17 cellular contexts compared by ENCODE assay signal in the genomic region with DNA sequence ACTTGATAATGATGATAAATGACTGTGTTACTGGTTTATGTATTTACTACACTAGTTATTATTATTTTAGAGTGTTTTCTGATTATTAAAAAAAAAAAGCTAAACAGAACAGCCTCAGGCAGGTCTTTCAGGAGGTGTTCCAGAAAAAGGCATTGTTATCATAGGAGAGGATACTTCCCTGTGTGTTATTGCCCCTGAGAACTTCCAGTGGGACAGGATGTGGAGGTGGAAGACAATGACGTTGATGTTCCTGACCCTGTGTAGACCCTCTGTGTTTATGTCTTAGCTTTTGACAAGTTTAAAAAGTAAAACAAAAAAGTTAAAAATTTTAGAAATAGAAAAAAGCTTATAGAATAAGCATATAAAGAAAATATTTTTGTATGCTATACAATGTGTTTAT. TPM values are rescaled to one million over a fixed set of nuclear protein-coding genes. Genes with fewer than 3 reads are reported as not detected.
A peak's percentile ranks its signal among the peaks of the same experiment; 100 is the strongest.
DNase-seq lines count a peak whose midpoint lies in the region; ATAC-seq and TF ChIP-seq lines count a peak whose summit lies in the region.
"Had no signal": no experiment of that assay in that cellular context is flagged by ENCODE, and none has a peak within 500 bp of the region (broad histone marks: within the 10 kb centered on the region; RNA-seq: fewer than 3 reads in every experiment).

No MANE protein-coding gene starts in this region.

- TF ChIP-seq CTCF in fibroblast of pulmonary artery (IDR thresholded peaks at IDR 0.05; ENCODE audit: low read length, missing control alignments) (no peak), stomach (IDR thresholded peaks at IDR 0.05) (no peak)

- in situ Hi-C loops in SK-MEL-5 (cut with HindIII; ENCODE audit: low pct_unique_long_range_greater_than_20kb, low sequenced_read_pairs): no loop called here

- peak overlapping the region in 3 of 5 donors; percentile 14 to 36 (median 15) for H3K27ac ChIP-seq in stomach

- no peak for TF ChIP-seq POLR2A in stomach (IDR thresholded peaks at IDR 0.05)

- ATAC-seq in activated T-cell treated with anti-CD3 and anti-CD28 coated beads, Interleukin-2, amount 50 U/mL, for 4 hours: no peak

- TF ChIP-seq EP300 in stomach (IDR thresholded peaks at IDR 0.05): no peak

- no peaks in the 10 kb centered on the region for H3K36me3 ChIP-seq in stomach
- H3K36me3 ChIP-seq: Peyer's patch had no signal

- no peak overlapping the region for H3K4me3 Mint-ChIP-seq in activated T-cell treated with anti-CD3 and anti-CD28 coated beads, Interleukin-2, amount 50 U/mL, for 4 hours
- H3K4me3 Mint-ChIP-seq: CD4-positive, alpha-beta memory T cell; IgD-negative memory B cell had no signal

- H3K4me3 ChIP-seq in fibroblast of pulmonary artery (replicated peaks; ENCODE audit: low read depth, low read length) (no peak overlapping the region), stomach (no peak overlapping the region)
- H3K4me3 ChIP-seq: Peyer's patch had no signal

- H3K9me3 Mint-ChIP-seq in activated T-cell treated with anti-CD3 and anti-CD28 coated beads, Interleukin-2, amount 50 U/mL, for 4 hours: no peaks in the 10 kb centered on the region
- H3K9me3 Mint-ChIP-seq: CD4-positive, alpha-beta memory T cell; IgD-negative memory B cell had no signal

- H3K36me3 Mint-ChIP-seq in activated T-cell treated with anti-CD3 and anti-CD28 coated beads, Interleukin-2, amount 50 U/mL, for 4 hours (ENCODE audit: insufficient read depth): peaks cover 12% of the 10 kb centered on the region

- peaks cover 19% of the 10 kb centered on the region for H3K4me1 Mint-ChIP-seq in activated T-cell treated with anti-CD3 and anti-CD28 coated beads, Interleukin-2, amount 50 U/mL, for 4 hours (ENCODE audit: low read depth)

- peak; percentile 72 for DNase-seq in NCI-H1417 treated with DMSO at 0.1 percent for 48 hours (lab: John Stamatoyannopoulos, UW)
- peak; percentile 58 for DNase-seq in SK-MEL-5 (ENCODE audit: low read depth, low spot score)
- peak; percentile 54 for DNase-seq in fibroblast of pulmonary artery (ENCODE audit: low read depth)
- no peak for DNase-seq in stomach
- no peak for DNase-seq in activated CD4-positive, alpha-beta T cell treated with anti-CD3 and anti-CD28 coated beads for 48 hours
- no peak for DNase-seq in NCI-H2227 (lab: John Stamatoyannopoulos, UW; ENCODE audit: unreplicated experiment)
- no peak for DNase-seq in activated T-cell treated with anti-CD3 and anti-CD28 coated beads, Interleukin-2, amount 50 U/mL, for 4 hours
- DNase-seq: BE2C; CD4-positive, alpha-beta memory T cell; DMS79; GOT3; NCI-H2107; NCI-H446; NCI-H82; Peyer's patch; SHP77 had no signal

- intact Hi-C loops in stomach (cut with DNase I; ENCODE audit: low total_unique reads): no loop called here

- no peaks in the 10 kb centered on the region for H3K9me3 ChIP-seq in stomach
- H3K9me3 ChIP-seq: BE2C, Peyer's patch had no signal

- 38 to 72% (median 51%) methylated on average over 1 of the region's 1 CpG for WGBS in stomach, 5 donors

- H3K4me1 ChIP-seq in stomach: peaks cover 0 to 57% (median 17%) of the 10 kb centered on the region in 4 donors
- H3K4me1 ChIP-seq: Peyer's patch had no signal

- no peaks in the 10 kb centered on the region for H3K27me3 Mint-ChIP-seq in activated T-cell treated with anti-CD3 and anti-CD28 coated beads, Interleukin-2, amount 50 U/mL, for 4 hours (ENCODE audit: low read depth)
- H3K27me3 Mint-ChIP-seq: CD4-positive, alpha-beta memory T cell; IgD-negative memory B cell had no signal

- H3K27me3 ChIP-seq in stomach: no peaks in the 10 kb centered on the region
- H3K27me3 ChIP-seq: BE2C, Peyer's patch had no signal

RNA-seq across cellular contexts. Expression of a gene that starts 49.1 kb away (rescaled TPM):
- total RNA-seq in SK-MEL-5 (2014; rRNA removed; shearing (Covaris generic)): 22.5 and 23.7 TPM in 2 replicates
- polyA plus RNA-seq in SK-MEL-5 (2015; cell fraction: cytosol; rRNA removed): 23.8 and 33.2 TPM in 2 replicates
- polyA plus RNA-seq in SK-MEL-5 (2015; cell fraction: nucleus; rRNA removed): 28.3 and 31.7 TPM in 2 replicates
- 100 to 1,000 TPM in 1 of 5 donors, 10 to 100 TPM in 3, 1 to 10 TPM in 1; 1.2 to 131 (median 27.5) TPM for total RNA-seq in stomach
- polyA plus RNA-seq in stomach: 10 to 100 TPM; 13.7 to 26.0 (median 17.6) TPM
- total RNA-seq in activated T-cell treated with anti-CD3 and anti-CD28 coated beads, Interleukin-2, amount 50 U/mL, for 4 hours: 10 to 100 TPM; 47.8 to 58.8 (median 57.8) TPM

Comparison
In these comparisons a context has a peak if more than half of its experiments do, and no peak if none do; other contexts are left out.
1. DNase-seq: peak in NCI-H1417 treated with DMSO at 0.1 percent for 48 hours (single experiment), SK-MEL-5 (single experiment) and fibroblast of pulmonary artery (single experiment); none in stomach (single experiment), activated CD4-positive, alpha-beta T cell treated with anti-CD3 and anti-CD28 coated beads for 48 hours (single experiment), NCI-H2227 (single experiment) and activated T-cell treated with anti-CD3 and anti-CD28 coated beads, Interleukin-2, amount 50 U/mL, for 4 hours (single experiment).